ENCODE assay signal across 25 cellular contexts in the genomic region with DNA sequence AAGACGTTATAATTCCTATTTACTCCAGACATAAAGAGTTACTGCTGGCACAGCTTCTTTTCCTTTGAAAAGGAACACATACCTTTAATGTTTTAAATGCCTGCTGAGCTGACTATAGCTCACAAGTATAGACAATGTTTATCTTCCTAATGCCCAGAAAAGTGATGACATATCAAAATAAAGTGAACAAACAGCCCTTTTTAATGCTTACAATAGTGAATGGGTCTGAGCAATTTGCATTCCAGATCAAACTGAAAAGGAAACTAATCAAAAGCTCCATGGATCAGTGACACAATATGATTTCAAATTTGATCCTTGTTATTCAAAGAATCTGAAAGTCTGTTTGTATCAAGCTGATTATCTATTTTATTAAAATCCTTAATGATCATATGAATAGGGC.
DNase-seq lines count a peak whose midpoint lies in the region; ATAC-seq, FAIRE-seq and TF ChIP-seq lines count a peak whose summit lies in the region.
"Had no signal": no experiment of that assay in that cellular context is flagged by ENCODE, and none has a peak within 500 bp of the region (broad histone marks: within the 10 kb centered on the region; RNA-seq: fewer than 3 reads in every experiment).

No MANE protein-coding gene starts in this region.

- 34% methylated on average over 1 of the region's 1 CpG for WGBS in smooth muscle cell (ENCODE audit: low lambda C conversion rate)
- 3 to 14% methylated on average over 1 of the region's 1 CpG for WGBS in aorta, 2 donors

- no peaks in the 10 kb centered on the region for H3K27me3 ChIP-seq in astrocyte (ENCODE audit: insufficient read depth, low read length)
- no peaks in the 10 kb centered on the region for H3K27me3 ChIP-seq in smooth muscle cell (ENCODE audit: low read depth)
- H3K27me3 ChIP-seq in aorta (ENCODE audit: control insufficient read depth in 1 of 2, insufficient read depth in 2 of 2, low read length in 1 of 2): peaks cover 0 to 1% of the 10 kb centered on the region in 2 donors
- H3K27me3 ChIP-seq: gastrocnemius medialis, upper lobe of right lung had no signal

- H3K9me3 ChIP-seq in astrocyte (ENCODE audit: insufficient read depth, low read depth, low read length) (no peaks in the 10 kb centered on the region), smooth muscle cell (replicated peaks; ENCODE audit: low read depth) (no peaks in the 10 kb centered on the region), aorta (ENCODE audit: control insufficient read depth, low read length) (no peaks in the 10 kb centered on the region)
- H3K9me3 ChIP-seq: gastrocnemius medialis, upper lobe of right lung had no signal

- TF ChIP-seq CTCF in astrocyte (IDR thresholded peaks at IDR 0.05; ENCODE audit: insufficient read depth, low read depth, low read length): no peak
- no peak for TF ChIP-seq CTCF in smooth muscle cell (IDR thresholded peaks at IDR 0.05; ENCODE audit: borderline replicate concordance, insufficient read depth, poor library complexity, severe bottlenecking)

- H3K4me3 Mint-ChIP-seq in astrocyte (ENCODE audit: unreplicated experiment): no peak overlapping the region
- H3K4me3 Mint-ChIP-seq: B cell; CD8-positive, alpha-beta memory T cell; GM23338; nephron had no signal

- no peaks in the 10 kb centered on the region for H4K20me1 ChIP-seq in astrocyte (ENCODE audit: insufficient read depth, low read length)
- H4K20me1 ChIP-seq in smooth muscle cell (ENCODE audit: low read depth): no peaks in the 10 kb centered on the region

- H3K27ac ChIP-seq in astrocyte (ENCODE audit: low read depth, low read length) (no peak overlapping the region), smooth muscle cell (ENCODE audit: low read depth) (no peak overlapping the region), aorta (ENCODE audit: low read depth in 1 of 2, low read length in 2 of 2) (no peak overlapping the region)
- H3K27ac ChIP-seq: gastrocnemius medialis, KMS-11, parathyroid adenoma, upper lobe of right lung had no signal

- no peak overlapping the region for H3K4me2 ChIP-seq in astrocyte (ENCODE audit: low read length)
- peak overlapping the region; percentile 41 for H3K4me2 ChIP-seq in smooth muscle cell
- H3K4me2 ChIP-seq: GM23338, KMS-11 had no signal

- H3K4me1 ChIP-seq in astrocyte (ENCODE audit: insufficient read depth, low read length) (no peaks in the 10 kb centered on the region), smooth muscle cell (ENCODE audit: low read depth) (peaks cover 6% of the 10 kb centered on the region), aorta (ENCODE audit: control insufficient read depth in 1 of 2, insufficient read depth in 2 of 2, low read length in 2 of 2) (no peaks in the 10 kb centered on the region)
- H3K4me1 ChIP-seq: gastrocnemius medialis, parathyroid adenoma, upper lobe of right lung had no signal

- DNase-seq in NCI-H748 (lab: John Stamatoyannopoulos, UW; ENCODE audit: unreplicated experiment) (peak; percentile 41), NCI-H748 treated with DMSO at 0.1 percent for 48 hours (lab: John Stamatoyannopoulos, UW) (no peak), astrocyte (ENCODE audit: low read depth) (peak; percentile 1), foreskin melanocyte (peak; percentile 53), smooth muscle cell (lab: John Stamatoyannopoulos, UW; ENCODE audit: unreplicated experiment) (no peak), EL (no peak), posterior cingulate gyrus (no peak), aorta (no peak)
- DNase-seq: 8988T; CD8-positive, alpha-beta memory T cell; cerebellar nuclear complex; gastrocnemius medialis; NCI-H1694 treated with DMSO at 0.1 percent for 48 hours; NCI-H2227 treated with DMSO at 0.1 percent for 48 hours; Right ventricle myocardium superior; SW 1271; T1000; upper lobe of right lung had no signal

- intact Hi-C loops in posterior cingulate gyrus (cut with DNase I): no loop called here
- intact Hi-C loops in aorta (cut with DNase I): no loop called here

- ATAC-seq in aorta (ENCODE audit: low FRiP score): no peak
- ATAC-seq: activated naive CD4-positive, alpha-beta T cell treated with anti-CD3 and anti-CD28 coated beads, Interleukin-2, amount 50 U/mL, for 72 hours; gastrocnemius medialis; GM23338; upper lobe of right lung had no signal

- no peaks in the 10 kb centered on the region for H3K36me3 Mint-ChIP-seq in astrocyte (ENCODE audit: low read depth, unreplicated experiment)
- H3K36me3 Mint-ChIP-seq: activated naive CD4-positive, alpha-beta T cell treated with anti-CD3 and anti-CD28 coated beads, Interleukin-2, amount 50 U/mL, for 72 hours; CD8-positive, alpha-beta memory T cell had no signal

- peaks cover 7% of the 10 kb centered on the region for H3K4me1 Mint-ChIP-seq in astrocyte (ENCODE audit: low read depth, unreplicated experiment)
- H3K4me1 Mint-ChIP-seq: B cell; CD8-positive, alpha-beta memory T cell had no signal

- no peak for FAIRE-seq in astrocyte (lab: Jason Lieb, UNC)
- FAIRE-seq: islet of Langerhans had no signal

- H3K27ac Mint-ChIP-seq in astrocyte (ENCODE audit: unreplicated experiment): no peak overlapping the region
- H3K27ac Mint-ChIP-seq: activated naive CD4-positive, alpha-beta T cell treated with anti-CD3 and anti-CD28 coated beads, Interleukin-2, amount 50 U/mL, for 72 hours; B cell; CD8-positive, alpha-beta memory T cell; GM23338 had no signal

- H3K9me3 Mint-ChIP-seq in astrocyte (ENCODE audit: unreplicated experiment): no peaks in the 10 kb centered on the region
- H3K9me3 Mint-ChIP-seq: activated naive CD4-positive, alpha-beta T cell treated with anti-CD3 and anti-CD28 coated beads, Interleukin-2, amount 50 U/mL, for 72 hours; GM23338; nephron had no signal

- H3K79me2 ChIP-seq in astrocyte (ENCODE audit: insufficient read depth, low read length) (no peaks in the 10 kb centered on the region), smooth muscle cell (ENCODE audit: low read depth) (no peaks in the 10 kb centered on the region)
- H3K79me2 ChIP-seq: parathyroid adenoma had no signal

- H3K4me3 ChIP-seq in astrocyte (ENCODE audit: insufficient read depth, low read depth, low read length) (no peak overlapping the region), smooth muscle cell (no peak overlapping the region), aorta (ENCODE audit: low read length in 2 of 2) (no peak overlapping the region)
- H3K4me3 ChIP-seq: gastrocnemius medialis, GM23338, upper lobe of right lung had no signal

- H3F3A ChIP-seq in smooth muscle cell (ENCODE audit: low read depth): no peaks in the 10 kb centered on the region

- H2AFZ ChIP-seq in astrocyte (ENCODE audit: low read depth, low read length) (no peak overlapping the region), smooth muscle cell (ENCODE audit: low read depth) (no peak overlapping the region)
- H2AFZ ChIP-seq: GM23338, parathyroid adenoma had no signal

- H3K9ac ChIP-seq in astrocyte (ENCODE audit: low read length): no peak overlapping the region
- no peak overlapping the region for H3K9ac ChIP-seq in smooth muscle cell (ENCODE audit: low read depth)
- H3K9ac ChIP-seq: KMS-11, parathyroid adenoma had no signal

- H3K36me3 ChIP-seq in astrocyte (ENCODE audit: insufficient read depth, low read length): no peaks in the 10 kb centered on the region
- H3K36me3 ChIP-seq in smooth muscle cell (ENCODE audit: low read depth): no peaks in the 10 kb centered on the region
- no peaks in the 10 kb centered on the region for H3K36me3 ChIP-seq in aorta (ENCODE audit: control insufficient read depth in 1 of 2, insufficient read depth in 2 of 2, low read length in 1 of 2)
- H3K36me3 ChIP-seq: gastrocnemius medialis, upper lobe of right lung had no signal

- no peaks in the 10 kb centered on the region for H3K27me3 Mint-ChIP-seq in astrocyte (ENCODE audit: low read depth, unreplicated experiment)
- H3K27me3 Mint-ChIP-seq: B cell; CD8-positive, alpha-beta memory T cell had no signal

Comparison
In these comparisons a context has a peak if more than half of its experiments do, and no peak if none do; other contexts are left out.
1. DNase-seq: peak in NCI-H748 (single experiment), astrocyte (single experiment) and foreskin melanocyte (single experiment); none in NCI-H748 treated with DMSO at 0.1 percent for 48 hours (single experiment), smooth muscle cell (single experiment), EL (single experiment), posterior cingulate gyrus (0 of 10) and aorta (0 of 2).